Comparison of ENCODE assay signal across 9 cellular contexts in genomic region chr1:16387201-16388185, GRCh38. TPM values are rescaled to one million over a fixed set of nuclear protein-coding genes. Genes with fewer than 3 reads are reported as not detected.
DNase-seq lines count a peak whose midpoint lies in the region; ATAC-seq and TF ChIP-seq lines count a peak whose summit lies in the region.
"Had no signal": no experiment of that assay in that cellular context is flagged by ENCODE, and none has a peak within 500 bp of the region (broad histone marks: within the 10 kb centered on the region; RNA-seq: fewer than 3 reads in every experiment).

No MANE protein-coding gene starts in this region.

- H3K4me1 Mint-ChIP-seq in activated naive CD4-positive, alpha-beta T cell treated with anti-CD3 and anti-CD28 coated beads, Interleukin-2, amount 50 U/mL, for 24 hours: peaks cover 83% of the 10 kb centered on the region
- peaks cover 54% of the 10 kb centered on the region for H3K4me1 Mint-ChIP-seq in memory B cell

- no peaks in the 10 kb centered on the region for H3K9me3 ChIP-seq in adrenal gland (replicated peaks in 1 of 3)
- no peaks in the 10 kb centered on the region for H3K9me3 ChIP-seq in vagina

- peaks cover 2% of the 10 kb centered on the region for H3K36me3 Mint-ChIP-seq in activated naive CD4-positive, alpha-beta T cell treated with anti-CD3 and anti-CD28 coated beads, Interleukin-2, amount 50 U/mL, for 24 hours
- peaks cover 10% of the 10 kb centered on the region for H3K36me3 Mint-ChIP-seq in memory B cell

- H3K4me3 Mint-ChIP-seq in activated naive CD4-positive, alpha-beta T cell treated with anti-CD3 and anti-CD28 coated beads, Interleukin-2, amount 50 U/mL, for 24 hours: peak overlapping the region; percentile 85
- H3K4me3 Mint-ChIP-seq in memory B cell: peak overlapping the region; percentile 81

- peak overlapping the region; percentile 59 for H3K27ac Mint-ChIP-seq in activated naive CD4-positive, alpha-beta T cell treated with anti-CD3 and anti-CD28 coated beads, Interleukin-2, amount 50 U/mL, for 24 hours
- H3K27ac Mint-ChIP-seq in memory B cell: peak overlapping the region; percentile 85

- WGBS in adrenal gland, 4 donors: 46 to 55% (median 51%) methylated on average over 14 of the region's 14 CpGs

- H3K27me3 ChIP-seq in adrenal gland: no peaks in the 10 kb centered on the region
- no peaks in the 10 kb centered on the region for H3K27me3 ChIP-seq in vagina

- TF ChIP-seq CTCF in adrenal gland (IDR thresholded peaks at IDR 0.05) (no peak), vagina (IDR thresholded peaks at IDR 0.05) (no peak)

- peak overlapping the region in 1 of 4 donors; percentile 47 for H3K4me3 ChIP-seq in adrenal gland
- peak overlapping the region; percentile 10 to 20 for H3K4me3 ChIP-seq in vagina

- ATAC-seq in memory B cell (ENCODE audit: low read depth): peak; percentile 65

- H3K36me3 ChIP-seq in adrenal gland (replicated peaks in 1 of 2): no peaks in the 10 kb centered on the region
- H3K36me3 ChIP-seq in vagina: no peaks in the 10 kb centered on the region

- no peaks in the 10 kb centered on the region for H3K27me3 Mint-ChIP-seq in activated naive CD4-positive, alpha-beta T cell treated with anti-CD3 and anti-CD28 coated beads, Interleukin-2, amount 50 U/mL, for 24 hours
- no peaks in the 10 kb centered on the region for H3K27me3 Mint-ChIP-seq in memory B cell

- intact Hi-C loops in adrenal gland (cut with DNase I): no loop called here
- intact Hi-C loops in vagina (cut with DNase I): no loop called here

- peak overlapping the region; percentile 37 to 84 (median 72) for H3K27ac ChIP-seq in adrenal gland
- H3K27ac ChIP-seq in vagina: peak overlapping the region; percentile 41

- no peak for DNase-seq in activated naive CD4-positive, alpha-beta T cell treated with anti-CD3 and anti-CD28 coated beads, Interleukin-2, amount 50 U/mL, for 16 hours
- DNase-seq in adrenal gland (no peak), memory B cell (ENCODE audit: low spot score in 2 of 2) (peak in 1 of 2 donors; percentile 10), vagina (ENCODE audit: extremely low spot score in 2 of 2) (no peak), GM19240 (ENCODE audit: insufficient read length, low spot score) (no peak), NCI-H1694 (lab: John Stamatoyannopoulos, UW) (no peak), NCI-H69 (lab: John Stamatoyannopoulos, UW) (no peak)

- H3K4me1 ChIP-seq in adrenal gland (replicated peaks in 1 of 2) (peaks cover 37 to 71% of the 10 kb centered on the region in 2 donors), vagina (peaks cover 73% of the 10 kb centered on the region)

- TF ChIP-seq POLR2A in adrenal gland (IDR thresholded peaks at IDR 0.05): no peak
- TF ChIP-seq POLR2A in vagina (IDR thresholded peaks at IDR 0.05): no peak

- H3K9me3 Mint-ChIP-seq in activated naive CD4-positive, alpha-beta T cell treated with anti-CD3 and anti-CD28 coated beads, Interleukin-2, amount 50 U/mL, for 24 hours: no peaks in the 10 kb centered on the region
- H3K9me3 Mint-ChIP-seq in memory B cell: peaks cover 1% of the 10 kb centered on the region

RNA-seq across cellular contexts. Expression of gene SZRD1, which starts 20.5 kb away (rescaled TPM):
- total RNA-seq in adrenal gland (100 to 1,000 TPM in 4 of 8 donors, 10 to 100 TPM in 4; 56.2 to 152 (median 116) TPM), vagina (52.3 TPM)
- polyA plus RNA-seq in adrenal gland: 10 to 100 TPM; 46.8 to 78.9 (median 64.1) TPM

RNA-seq across cellular contexts. Expression of gene FBXO42, which starts 35.2 kb away (rescaled TPM):
- 10 to 100 TPM; 17.3 to 44.9 (median 20.9) TPM for total RNA-seq in adrenal gland
- 10 to 100 TPM; 14.0 to 15.2 (median 14.2) TPM for polyA plus RNA-seq in adrenal gland
- total RNA-seq in vagina: 24.8 TPM

RNA-seq across cellular contexts. Expression of gene SPATA21, which starts 49.7 kb away (rescaled TPM):
- total RNA-seq in adrenal gland: not detected
- under 1 TPM; 0.13 to 0.16 (median 0.16) TPM for polyA plus RNA-seq in adrenal gland
- not detected for total RNA-seq in vagina
- total RNA-seq: Daoy had no signal

RNA-seq across cellular contexts. Expression of gene NECAP2, which starts 53.0 kb away (rescaled TPM):
- total RNA-seq in adrenal gland (10 to 100 TPM; 51.6 to 93.0 (median 63.9) TPM), vagina (41.7 TPM)
- 10 to 100 TPM; 36.4 to 49.4 (median 37.5) TPM for polyA plus RNA-seq in adrenal gland
